20 cellular contexts compared by ENCODE assay signal in genomic region chr17:64071111-64071510, GRCh38. TPM values are rescaled to one million over a fixed set of nuclear protein-coding genes. Genes with fewer than 3 reads are reported as not detected.
"Had no signal": no experiment of that assay in that cellular context is flagged by ENCODE, and none has a peak within 500 bp of the region (broad histone marks: within the 10 kb centered on the region; RNA-seq: fewer than 3 reads in every experiment).

No MANE protein-coding gene starts in this region.

- H3K4me1 Mint-ChIP-seq: neural crest cell had no signal

- H3K27me3 Mint-ChIP-seq: naive thymus-derived CD4-positive, alpha-beta T cell had no signal

- H3K4me3 Mint-ChIP-seq: naive thymus-derived CD4-positive, alpha-beta T cell; neural crest cell had no signal

- DNase-seq: cortex of kidney; dorsolateral prefrontal cortex; effector CD8-positive, alpha-beta T cell; heart left ventricle; hypothalamus; islet precursor cell; mammary epithelial cell; naive thymus-derived CD4-positive, alpha-beta T cell; posterior cingulate gyrus; stimulated activated CD4-positive, alpha-beta T cell treated with anti-CD3 and anti-CD28 coated beads, Interleukin-2, amount 100 ng/mL, for 48 hours; stimulated activated naive CD4-positive, alpha-beta T cell treated with Interleukin-2 at 50 U/mL for 16 hours; tibial artery; uterus had no signal

- H3K27ac ChIP-seq: dorsolateral prefrontal cortex, heart left ventricle, right atrium auricular region, tibial artery, upper lobe of left lung, uterus had no signal

- H3K27me3 ChIP-seq: dorsolateral prefrontal cortex, heart left ventricle, right atrium auricular region, tibial artery, upper lobe of left lung, uterus had no signal

- H3K36me3 ChIP-seq: uterus had no signal

- H3K4me1 ChIP-seq: right atrium auricular region, uterus had no signal

- H3K4me3 ChIP-seq: dorsolateral prefrontal cortex, heart left ventricle, right atrium auricular region, smooth muscle cell, tibial artery, upper lobe of left lung, uterus had no signal

- ATAC-seq: esophagus mucosa; heart left ventricle; left lobe of liver; naive thymus-derived CD4-positive, alpha-beta T cell had no signal

RNA-seq across cellular contexts. Expression of gene ICAM2, which starts 50.7 kb away (rescaled TPM):
- total RNA-seq: neural crest cell, osteocyte, smooth muscle cell had no signal
